ENCODE assay signal across 1 cellular context in genomic region chr9:15307523-15307841, GRCh38.
TF ChIP-seq lines count a peak whose summit lies in the region.

No MANE protein-coding gene starts in this region.

TF ChIP-seq in K562, 482 proteins besides CTCF, POLR2A, EP300 and RAD21 (continued from another document):
- TF ChIP-seq ZNF449 (CRISPR knock-in tag; IDR thresholded peaks at IDR 0.05) (no peak), ATF2 (CRISPR knock-in tag; IDR thresholded peaks at IDR 0.05) (no peak), CSDE1 (IDR thresholded peaks at IDR 0.05) (no peak), NFATC3 (IDR thresholded peaks at IDR 0.05) (no peak), RCOR1 (IDR thresholded peaks at IDR 0.05; ENCODE audit: borderline replicate concordance in 1 of 2, low read depth in 2 of 2, low read length in 2 of 2) (0 out of 4 replicates have a peak, but pooled peaks of 1 of the 2 experiments have one; percentile 1), BRD9 (IDR thresholded peaks at IDR 0.05; ENCODE audit: low read depth, partially characterized antibody) (no peak), NFIC (IDR thresholded peaks at IDR 0.05) (peak; percentile 55), RBM15 (IDR thresholded peaks at IDR 0.05; ENCODE audit: insufficient read depth, low read length) (no peak), ZNF134 (CRISPR knock-in tag; conservative IDR thresholded peaks at IDR 0.05) (no peak), ZNF778 (CRISPR knock-in tag; IDR thresholded peaks at IDR 0.05) (no peak), ZNF445 (CRISPR knock-in tag; IDR thresholded peaks at IDR 0.05; ENCODE audit: low read depth) (no peak), HDGF (IDR thresholded peaks at IDR 0.05) (no peak), TRIM24 (IDR thresholded peaks at IDR 0.05) (no peak), E2F8 (IDR thresholded peaks at IDR 0.05; ENCODE audit: low read depth, partially characterized antibody) (no peak), XRCC4 (IDR thresholded peaks at IDR 0.05; ENCODE audit: extremely low read depth, insufficient read depth, insufficient read length) (no peak), MAFK (IDR thresholded peaks at IDR 0.05; ENCODE audit: low read length) (no peak), ZEB2 (IDR thresholded peaks at IDR 0.05) (no peak)
- TF ChIP-seq, protein P1, sequence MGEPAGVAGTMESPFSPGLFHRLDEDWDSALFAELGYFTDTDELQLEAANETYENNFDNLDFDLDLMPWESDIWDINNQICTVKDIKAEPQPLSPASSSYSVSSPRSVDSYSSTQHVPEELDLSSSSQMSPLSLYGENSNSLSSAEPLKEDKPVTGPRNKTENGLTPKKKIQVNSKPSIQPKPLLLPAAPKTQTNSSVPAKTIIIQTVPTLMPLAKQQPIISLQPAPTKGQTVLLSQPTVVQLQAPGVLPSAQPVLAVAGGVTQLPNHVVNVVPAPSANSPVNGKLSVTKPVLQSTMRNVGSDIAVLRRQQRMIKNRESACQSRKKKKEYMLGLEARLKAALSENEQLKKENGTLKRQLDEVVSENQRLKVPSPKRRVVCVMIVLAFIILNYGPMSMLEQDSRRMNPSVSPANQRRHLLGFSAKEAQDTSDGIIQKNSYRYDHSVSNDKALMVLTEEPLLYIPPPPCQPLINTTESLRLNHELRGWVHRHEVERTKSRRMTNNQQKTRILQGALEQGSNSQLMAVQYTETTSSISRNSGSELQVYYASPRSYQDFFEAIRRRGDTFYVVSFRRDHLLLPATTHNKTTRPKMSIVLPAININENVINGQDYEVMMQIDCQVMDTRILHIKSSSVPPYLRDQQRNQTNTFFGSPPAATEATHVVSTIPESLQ (CRISPR knock-in tag; IDR thresholded peaks at IDR 0.05): no peak
- TF ChIP-seq, protein P2, sequence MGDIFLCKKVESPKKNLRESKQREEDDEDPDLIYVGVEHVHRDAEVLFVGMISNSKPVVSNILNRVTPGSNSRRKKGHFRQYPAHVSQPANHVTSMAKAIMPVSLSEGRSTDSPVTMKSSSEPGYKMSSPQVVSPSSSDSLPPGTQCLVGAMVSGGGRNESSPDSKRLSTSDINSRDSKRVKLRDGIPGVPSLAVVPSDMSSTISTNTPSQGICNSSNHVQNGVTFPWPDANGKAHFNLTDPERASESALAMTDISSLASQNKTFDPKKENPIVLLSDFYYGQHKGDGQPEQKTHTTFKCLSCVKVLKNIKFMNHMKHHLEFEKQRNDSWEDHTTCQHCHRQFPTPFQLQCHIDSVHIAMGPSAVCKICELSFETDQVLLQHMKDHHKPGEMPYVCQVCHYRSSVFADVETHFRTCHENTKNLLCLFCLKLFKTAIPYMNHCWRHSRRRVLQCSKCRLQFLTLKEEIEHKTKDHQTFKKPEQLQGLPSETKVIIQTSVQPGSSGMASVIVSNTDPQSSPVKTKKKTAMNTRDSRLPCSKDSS (IDR thresholded peaks at IDR 0.05; ENCODE audit: low read depth, partially characterized antibody): no peak
- TF ChIP-seq, protein P3, sequence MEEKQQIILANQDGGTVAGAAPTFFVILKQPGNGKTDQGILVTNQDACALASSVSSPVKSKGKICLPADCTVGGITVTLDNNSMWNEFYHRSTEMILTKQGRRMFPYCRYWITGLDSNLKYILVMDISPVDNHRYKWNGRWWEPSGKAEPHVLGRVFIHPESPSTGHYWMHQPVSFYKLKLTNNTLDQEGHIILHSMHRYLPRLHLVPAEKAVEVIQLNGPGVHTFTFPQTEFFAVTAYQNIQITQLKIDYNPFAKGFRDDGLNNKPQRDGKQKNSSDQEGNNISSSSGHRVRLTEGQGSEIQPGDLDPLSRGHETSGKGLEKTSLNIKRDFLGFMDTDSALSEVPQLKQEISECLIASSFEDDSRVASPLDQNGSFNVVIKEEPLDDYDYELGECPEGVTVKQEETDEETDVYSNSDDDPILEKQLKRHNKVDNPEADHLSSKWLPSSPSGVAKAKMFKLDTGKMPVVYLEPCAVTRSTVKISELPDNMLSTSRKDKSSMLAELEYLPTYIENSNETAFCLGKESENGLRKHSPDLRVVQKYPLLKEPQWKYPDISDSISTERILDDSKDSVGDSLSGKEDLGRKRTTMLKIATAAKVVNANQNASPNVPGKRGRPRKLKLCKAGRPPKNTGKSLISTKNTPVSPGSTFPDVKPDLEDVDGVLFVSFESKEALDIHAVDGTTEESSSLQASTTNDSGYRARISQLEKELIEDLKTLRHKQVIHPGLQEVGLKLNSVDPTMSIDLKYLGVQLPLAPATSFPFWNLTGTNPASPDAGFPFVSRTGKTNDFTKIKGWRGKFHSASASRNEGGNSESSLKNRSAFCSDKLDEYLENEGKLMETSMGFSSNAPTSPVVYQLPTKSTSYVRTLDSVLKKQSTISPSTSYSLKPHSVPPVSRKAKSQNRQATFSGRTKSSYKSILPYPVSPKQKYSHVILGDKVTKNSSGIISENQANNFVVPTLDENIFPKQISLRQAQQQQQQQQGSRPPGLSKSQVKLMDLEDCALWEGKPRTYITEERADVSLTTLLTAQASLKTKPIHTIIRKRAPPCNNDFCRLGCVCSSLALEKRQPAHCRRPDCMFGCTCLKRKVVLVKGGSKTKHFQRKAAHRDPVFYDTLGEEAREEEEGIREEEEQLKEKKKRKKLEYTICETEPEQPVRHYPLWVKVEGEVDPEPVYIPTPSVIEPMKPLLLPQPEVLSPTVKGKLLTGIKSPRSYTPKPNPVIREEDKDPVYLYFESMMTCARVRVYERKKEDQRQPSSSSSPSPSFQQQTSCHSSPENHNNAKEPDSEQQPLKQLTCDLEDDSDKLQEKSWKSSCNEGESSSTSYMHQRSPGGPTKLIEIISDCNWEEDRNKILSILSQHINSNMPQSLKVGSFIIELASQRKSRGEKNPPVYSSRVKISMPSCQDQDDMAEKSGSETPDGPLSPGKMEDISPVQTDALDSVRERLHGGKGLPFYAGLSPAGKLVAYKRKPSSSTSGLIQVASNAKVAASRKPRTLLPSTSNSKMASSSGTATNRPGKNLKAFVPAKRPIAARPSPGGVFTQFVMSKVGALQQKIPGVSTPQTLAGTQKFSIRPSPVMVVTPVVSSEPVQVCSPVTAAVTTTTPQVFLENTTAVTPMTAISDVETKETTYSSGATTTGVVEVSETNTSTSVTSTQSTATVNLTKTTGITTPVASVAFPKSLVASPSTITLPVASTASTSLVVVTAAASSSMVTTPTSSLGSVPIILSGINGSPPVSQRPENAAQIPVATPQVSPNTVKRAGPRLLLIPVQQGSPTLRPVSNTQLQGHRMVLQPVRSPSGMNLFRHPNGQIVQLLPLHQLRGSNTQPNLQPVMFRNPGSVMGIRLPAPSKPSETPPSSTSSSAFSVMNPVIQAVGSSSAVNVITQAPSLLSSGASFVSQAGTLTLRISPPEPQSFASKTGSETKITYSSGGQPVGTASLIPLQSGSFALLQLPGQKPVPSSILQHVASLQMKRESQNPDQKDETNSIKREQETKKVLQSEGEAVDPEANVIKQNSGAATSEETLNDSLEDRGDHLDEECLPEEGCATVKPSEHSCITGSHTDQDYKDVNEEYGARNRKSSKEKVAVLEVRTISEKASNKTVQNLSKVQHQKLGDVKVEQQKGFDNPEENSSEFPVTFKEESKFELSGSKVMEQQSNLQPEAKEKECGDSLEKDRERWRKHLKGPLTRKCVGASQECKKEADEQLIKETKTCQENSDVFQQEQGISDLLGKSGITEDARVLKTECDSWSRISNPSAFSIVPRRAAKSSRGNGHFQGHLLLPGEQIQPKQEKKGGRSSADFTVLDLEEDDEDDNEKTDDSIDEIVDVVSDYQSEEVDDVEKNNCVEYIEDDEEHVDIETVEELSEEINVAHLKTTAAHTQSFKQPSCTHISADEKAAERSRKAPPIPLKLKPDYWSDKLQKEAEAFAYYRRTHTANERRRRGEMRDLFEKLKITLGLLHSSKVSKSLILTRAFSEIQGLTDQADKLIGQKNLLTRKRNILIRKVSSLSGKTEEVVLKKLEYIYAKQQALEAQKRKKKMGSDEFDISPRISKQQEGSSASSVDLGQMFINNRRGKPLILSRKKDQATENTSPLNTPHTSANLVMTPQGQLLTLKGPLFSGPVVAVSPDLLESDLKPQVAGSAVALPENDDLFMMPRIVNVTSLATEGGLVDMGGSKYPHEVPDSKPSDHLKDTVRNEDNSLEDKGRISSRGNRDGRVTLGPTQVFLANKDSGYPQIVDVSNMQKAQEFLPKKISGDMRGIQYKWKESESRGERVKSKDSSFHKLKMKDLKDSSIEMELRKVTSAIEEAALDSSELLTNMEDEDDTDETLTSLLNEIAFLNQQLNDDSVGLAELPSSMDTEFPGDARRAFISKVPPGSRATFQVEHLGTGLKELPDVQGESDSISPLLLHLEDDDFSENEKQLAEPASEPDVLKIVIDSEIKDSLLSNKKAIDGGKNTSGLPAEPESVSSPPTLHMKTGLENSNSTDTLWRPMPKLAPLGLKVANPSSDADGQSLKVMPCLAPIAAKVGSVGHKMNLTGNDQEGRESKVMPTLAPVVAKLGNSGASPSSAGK (IDR thresholded peaks at IDR 0.05): 0 out of 2 replicates have a peak, but pooled peaks have one; percentile 15
